Comparison of ENCODE assay signal across 25 cellular contexts in the genomic region with DNA sequence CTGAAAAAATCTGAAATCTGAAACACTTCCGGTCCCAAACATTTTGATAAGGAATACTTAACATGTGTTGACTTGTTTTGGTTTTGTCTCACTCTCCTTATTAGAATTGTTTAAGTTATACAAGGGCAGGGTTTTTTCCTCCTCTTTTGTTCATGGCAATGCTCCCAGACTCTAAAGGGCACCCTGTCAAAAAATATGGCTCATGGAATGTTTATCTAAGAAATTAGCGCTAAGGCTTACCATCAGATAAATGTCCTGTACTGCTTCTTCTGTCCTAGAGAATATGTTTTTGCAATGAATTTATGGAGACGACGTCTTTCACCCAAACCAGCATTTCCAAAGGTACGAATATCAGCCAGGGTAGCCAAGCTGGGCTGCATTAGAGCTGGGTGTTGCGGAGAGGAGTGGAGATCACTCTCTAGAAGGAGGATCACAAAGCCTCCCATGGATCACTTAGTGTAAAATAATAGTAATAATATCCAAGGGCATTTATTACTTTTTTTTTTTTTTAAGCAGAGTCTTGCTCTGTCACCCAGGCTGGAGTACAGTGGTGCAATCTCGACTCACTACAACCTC. TPM values are rescaled to one million over a fixed set of nuclear protein-coding genes. Genes with fewer than 3 reads are reported as not detected.
"Had no signal": no experiment of that assay in that cellular context is flagged by ENCODE, and none has a peak within 500 bp of the region (broad histone marks: within the 10 kb centered on the region; RNA-seq: fewer than 3 reads in every experiment).

No MANE protein-coding gene starts in this region.

- H3K4me1 ChIP-seq: lower lobe of right lung, suprapubic skin, thyroid gland, vagina had no signal

- H3K27ac ChIP-seq: dorsolateral prefrontal cortex, epithelial cell of prostate, lower lobe of right lung, ovary, right lobe of liver, suprapubic skin, thyroid gland, vagina had no signal

- H3K27me3 ChIP-seq: ovary, right lobe of liver, suprapubic skin, thyroid gland, vagina had no signal

- ATAC-seq: esophagus mucosa; left ventricle myocardium superior; lower lobe of right lung; naive thymus-derived CD8-positive, alpha-beta T cell; right lobe of liver; stimulated activated naive CD8-positive, alpha-beta T cell treated with anti-CD3 and anti-CD28 coated beads, Interleukin-15, amount 100 ng/mL, for 72 hours had no signal

- H3K36me3 ChIP-seq: lower lobe of right lung, ovary, right lobe of liver, suprapubic skin, thyroid gland, vagina had no signal

- DNase-seq: cerebellar nuclear complex; dorsolateral prefrontal cortex; effector CD4-positive, alpha-beta T cell; hypothalamus; left ventricle myocardium superior; lower lobe of right lung; naive thymus-derived CD8-positive, alpha-beta T cell; occipital lobe; ovary; right lobe of liver; small intestine; stimulated activated CD4-positive, alpha-beta T cell treated with anti-CD3 and anti-CD28 coated beads, Interleukin-15, amount 100 ng/mL, for 24 hours; stimulated activated CD4-positive, alpha-beta T cell treated with anti-CD3 and anti-CD28 coated beads, Interleukin-4, amount 100 ng/mL, for 1 hour; stimulated activated CD8-positive, alpha-beta memory T cell treated with anti-CD3 and anti-CD28 coated beads, Interleukin-4, amount 100 ng/mL, for 48 hours; stimulated activated naive CD4-positive, alpha-beta T cell; stimulated activated naive CD8-positive, alpha-beta T cell treated with anti-CD3 and anti-CD28 coated beads, Interleukin-15, amount 100 ng/mL, for 72 hours; thyroid gland; trophoblast cell had no signal

- H3K9me3 ChIP-seq: lower lobe of right lung, right lobe of liver, suprapubic skin, thyroid gland, vagina had no signal

- H3K4me3 ChIP-seq: dorsolateral prefrontal cortex, lower lobe of right lung, ovary, right lobe of liver, suprapubic skin, thyroid gland, vagina had no signal

RNA-seq across cellular contexts. Expression of a gene that starts 57.3 kb away (rescaled TPM):
- polyA plus RNA-seq: fibroblast of lung; keratinocyte; naive thymus-derived CD8-positive, alpha-beta T cell; neural cell; ovary; small intestine had no signal
